20 cellular contexts compared by ENCODE assay signal in genomic region chr12:84814664-84815245, GRCh38.
DNase-seq lines count a peak whose midpoint lies in the region; ATAC-seq and TF ChIP-seq lines count a peak whose summit lies in the region.
"Had no signal": no experiment of that assay in that cellular context is flagged by ENCODE, and none has a peak within 500 bp of the region (broad histone marks: within the 10 kb centered on the region; RNA-seq: fewer than 3 reads in every experiment).

No MANE protein-coding gene starts in this region.

- no peaks in the 10 kb centered on the region for H3K4me1 Mint-ChIP-seq in activated CD4-positive, alpha-beta memory T cell treated with anti-CD3 and anti-CD28 coated beads, Interleukin-2, amount 10 ng/mL, durations not matched to agents 7 days and 5 days

- DNase-seq in EH (ENCODE audit: low read depth) (peak; percentile 76), islet precursor cell (peak; percentile 65), NCI-H345 (lab: John Stamatoyannopoulos, UW) (no peak), SW480 (ENCODE audit: low spot score) (no peak)
- DNase-seq in activated CD4-positive, alpha-beta memory T cell treated with anti-CD3 and anti-CD28 coated beads, Interleukin-2, amount 10 ng/mL, durations not matched to agents 7 days and 5 days: no peak
- DNase-seq: activated CD4-positive, alpha-beta T cell treated with anti-CD3 and anti-CD28 coated beads for 48 hours; activated CD8-positive, alpha-beta memory T cell treated with anti-CD3 and anti-CD28 coated beads, Interleukin-2, amount 50 U/mL, for 4 hours; activated gamma-delta T cell treated with Interleukin-2 at 50 U/mL for 16 hours; GF-D8; Karpas-422; kidney glomerular epithelial cell; mesendoderm; NCI-H748 treated with DMSO at 0.1 percent for 48 hours; PC-9 had no signal

- H3K4me2 ChIP-seq in SU-DHL-6 (ENCODE audit: low read depth, low read length, poor library complexity, severe bottlenecking): no peak overlapping the region
- H3K4me2 ChIP-seq: PC-9 had no signal

- H2AFZ ChIP-seq in SU-DHL-6 (ENCODE audit: low read depth, low read length, severe bottlenecking): peak overlapping the region; percentile 56
- H2AFZ ChIP-seq: PC-9 had no signal

- no peak overlapping the region for H3K27ac ChIP-seq in SU-DHL-6 (ENCODE audit: low read depth, low read length)
- H3K27ac ChIP-seq: PC-9, SJSA1, suprapubic skin had no signal

- H3K27me3 ChIP-seq in SU-DHL-6 (ENCODE audit: low read length): no peaks in the 10 kb centered on the region
- H3K27me3 ChIP-seq: SJSA1, suprapubic skin had no signal

- no peak overlapping the region for H3K4me3 ChIP-seq in SU-DHL-6 (ENCODE audit: insufficient read depth, low read length, poor library complexity, severe bottlenecking)
- H3K4me3 ChIP-seq: PC-9, SJSA1, suprapubic skin had no signal

- H3K27ac Mint-ChIP-seq in activated CD4-positive, alpha-beta memory T cell treated with anti-CD3 and anti-CD28 coated beads, Interleukin-2, amount 10 ng/mL, durations not matched to agents 7 days and 5 days: no peak overlapping the region
- H3K27ac Mint-ChIP-seq: nephron had no signal

- POLR2A ChIA-PET in activated CD4-positive, alpha-beta memory T cell treated with anti-CD3 and anti-CD28 coated beads, Interleukin-2, amount 10 ng/mL, durations not matched to agents 7 days and 5 days (lab: Charles Lee): no interaction called here

- ATAC-seq in HG02798 (IDR thresholded peaks at IDR 0.05; ENCODE audit: poor library complexity, unreplicated experiment) (peak; percentile 27), HG02759 (IDR thresholded peaks at IDR 0.05; ENCODE audit: unreplicated experiment) (no peak)

- no peaks in the 10 kb centered on the region for H3K9me3 ChIP-seq in SU-DHL-6 (ENCODE audit: insufficient read depth, low read length)
- H3K9me3 ChIP-seq: SJSA1, suprapubic skin had no signal

- peaks cover 5% of the 10 kb centered on the region; the same call in 1 of the 2 replicates for H3F3A ChIP-seq in SU-DHL-6 (ENCODE audit: insufficient read depth)

- no peaks in the 10 kb centered on the region for H3K36me3 ChIP-seq in SU-DHL-6 (ENCODE audit: low read length)
- H3K36me3 ChIP-seq: SJSA1, suprapubic skin had no signal

- no peaks in the 10 kb centered on the region for H3K36me3 Mint-ChIP-seq in activated CD4-positive, alpha-beta memory T cell treated with anti-CD3 and anti-CD28 coated beads, Interleukin-2, amount 10 ng/mL, durations not matched to agents 7 days and 5 days (ENCODE audit: low read depth)

- H3K9ac ChIP-seq in SU-DHL-6 (ENCODE audit: low read length): no peak overlapping the region

- H3K79me2 ChIP-seq in SU-DHL-6 (ENCODE audit: insufficient read depth, low read length): no peaks in the 10 kb centered on the region

- no peaks in the 10 kb centered on the region for H4K20me1 ChIP-seq in SU-DHL-6 (ENCODE audit: low read depth, low read length)

- H3K9me2 ChIP-seq in SU-DHL-6 (replicated peaks; ENCODE audit: insufficient read depth, low read length): no peaks in the 10 kb centered on the region

- no peak overlapping the region for H3K4me3 Mint-ChIP-seq in activated CD4-positive, alpha-beta memory T cell treated with anti-CD3 and anti-CD28 coated beads, Interleukin-2, amount 10 ng/mL, durations not matched to agents 7 days and 5 days
- H3K4me3 Mint-ChIP-seq: nephron had no signal

- no peaks in the 10 kb centered on the region for H3K9me3 Mint-ChIP-seq in activated CD4-positive, alpha-beta memory T cell treated with anti-CD3 and anti-CD28 coated beads, Interleukin-2, amount 10 ng/mL, durations not matched to agents 7 days and 5 days
- H3K9me3 Mint-ChIP-seq: nephron had no signal

- no peaks in the 10 kb centered on the region for H3K27me3 Mint-ChIP-seq in activated CD4-positive, alpha-beta memory T cell treated with anti-CD3 and anti-CD28 coated beads, Interleukin-2, amount 10 ng/mL, durations not matched to agents 7 days and 5 days

- CTCF ChIA-PET in activated CD4-positive, alpha-beta memory T cell treated with anti-CD3 and anti-CD28 coated beads, Interleukin-2, amount 10 ng/mL, durations not matched to agents 7 days and 5 days (lab: Charles Lee): no interaction called here

- no peak for TF ChIP-seq CTCF in SU-DHL-6 (IDR thresholded peaks at IDR 0.05; ENCODE audit: insufficient read depth, low read length, poor library complexity, severe bottlenecking)

Comparison
In these comparisons a context has a peak if more than half of its experiments do, and no peak if none do; other contexts are left out.
1. DNase-seq: peak in EH (single experiment) and islet precursor cell (single experiment); none in NCI-H345 (single experiment), SW480 (single experiment) and activated CD4-positive, alpha-beta memory T cell treated with anti-CD3 and anti-CD28 coated beads, Interleukin-2, amount 10 ng/mL, durations not matched to agents 7 days and 5 days (single experiment).